ENCODE assay signal across 35 cellular contexts in the genomic region with DNA sequence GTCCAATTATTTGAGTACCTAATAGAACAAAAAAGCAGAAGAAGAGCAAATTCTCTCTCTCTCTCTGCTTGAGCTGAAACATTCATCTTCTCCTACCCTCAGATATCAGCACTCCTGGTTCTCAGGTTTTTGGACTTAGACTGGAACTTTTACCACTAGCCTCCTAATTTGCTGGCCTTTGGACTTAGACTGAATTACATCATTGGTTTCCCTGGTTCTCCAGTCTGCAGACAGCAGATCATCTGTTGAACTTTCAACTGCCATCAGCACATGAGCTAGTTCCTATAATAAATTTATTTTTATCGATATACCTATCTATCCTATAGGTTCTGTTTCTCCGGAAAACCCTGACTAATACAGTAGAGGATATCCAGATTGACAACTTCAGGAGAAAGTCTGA.
A peak's percentile ranks its signal among the peaks of the same experiment; 100 is the strongest.
DNase-seq lines count a peak whose midpoint lies in the region; ATAC-seq, FAIRE-seq and TF ChIP-seq lines count a peak whose summit lies in the region.
"Had no signal": no experiment of that assay in that cellular context is flagged by ENCODE, and none has a peak within 500 bp of the region (broad histone marks: within the 10 kb centered on the region; RNA-seq: fewer than 3 reads in every experiment).

No MANE protein-coding gene starts in this region.

- DNase-seq in HepG2 (ENCODE audit: low spot score) = no peak
- no peak for DNase-seq in left lobe of liver (ENCODE audit: low spot score)
- no peak for DNase-seq in right lobe of liver
- DNase-seq in renal cortical epithelial cell (ENCODE audit: low read depth) = peak; percentile 20
- no peak for DNase-seq in mammary epithelial cell
- no peak for DNase-seq in left colon
- DNase-seq in stimulated activated CD4-positive, alpha-beta T cell treated with anti-CD3 and anti-CD28 coated beads, Interleukin-1b, Interleukin-23, amount 100 ng/mL, for 48 hours = no peak
- DNase-seq: 8988T; ACHN; AML-193; BE2C; C1 segment of cervical spinal cord; Caco-2; Calu3; CD4-positive, alpha-beta memory T cell; CD4-positive, alpha-beta T cell; CD4-positive, CD25-positive, alpha-beta regulatory T cell; CD8-positive, alpha-beta memory T cell; CD8-positive, alpha-beta T cell; COR-L47; DMS 273 treated with DMSO at 0.1 percent for 48 hours; DMS153; DMS53; DMS79; DMS79 treated with DMSO at 0.1 percent for 48 hours; DND-41; EL had no signal

- BruUV-seq in HepG2 (replicated peaks; lab: Mats Ljungman, UMichigan) (no TSS peak), mammary epithelial cell (replicated peaks; lab: Mats Ljungman, UMichigan) (no TSS peak)

- no peak overlapping the region for H3K27ac ChIP-seq in liver (ENCODE audit: low read depth in 1 of 2, low read length in 2 of 2)
- no peak overlapping the region for H3K27ac ChIP-seq in HepG2 (ENCODE audit: extremely low read length, insufficient read depth, low read length)
- H3K27ac ChIP-seq in right lobe of liver = no peak overlapping the region
- no peak overlapping the region for H3K27ac ChIP-seq in mammary epithelial cell (ENCODE audit: insufficient read depth, low read depth, low read length)
- H3K27ac ChIP-seq: 22Rv1; A549; BLaER1; BLaER1 treated with 17β-estradiol and CSF1 and Interleukin-3, amounts not matched to agents 10 nM and 100 nM; C4-2B had no signal

- H3K4me2 ChIP-seq in HepG2 (ENCODE audit: low read depth, low read length) (no peak overlapping the region), mammary epithelial cell (ENCODE audit: insufficient read depth, low read depth, low read length) (no peak overlapping the region)
- H3K4me2 ChIP-seq: A549; BLaER1; BLaER1 treated with 17β-estradiol and CSF1 and Interleukin-3, amounts not matched to agents 10 nM and 100 nM had no signal

- no peak for FAIRE-seq in HepG2 (lab: Jason Lieb, UNC)
- FAIRE-seq: A204.1, A549, D721Med had no signal

- TF ChIP-seq POLR2A in HepG2 (IDR thresholded peaks at IDR 0.05; ENCODE audit: insufficient read depth in 1 of 2, low read depth in 2 of 2, low read length in 2 of 2) (no peak), right lobe of liver (IDR thresholded peaks at IDR 0.05) (no peak)

- intact Hi-C loops in HepG2 (cut with micrococcal nuclease; ENCODE audit: unreplicated experiment) = no loop called here
- intact Hi-C loops in right lobe of liver (cut with DNase I) = no loop called here
- intact Hi-C loops in mammary epithelial cell (cut with micrococcal nuclease) = no loop called here
- intact Hi-C loops in left colon (cut with DNase I, micrococcal nuclease) = no loop called here

- no peaks in the 10 kb centered on the region for H3K79me2 ChIP-seq in HepG2 (ENCODE audit: insufficient read depth, low read length)
- no peaks in the 10 kb centered on the region for H3K79me2 ChIP-seq in mammary epithelial cell (ENCODE audit: insufficient read depth, low read length)

- no peak for TF ChIP-seq CTCF in liver (IDR thresholded peaks at IDR 0.05; ENCODE audit: low read depth, low read length, missing input control)
- TF ChIP-seq CTCF in HepG2 (CRISPR knock-in tag; IDR thresholded peaks at IDR 0.05) = no peak
- no peak for TF ChIP-seq CTCF in right lobe of liver (IDR thresholded peaks at IDR 0.05)
- no peak for TF ChIP-seq CTCF in mammary epithelial cell (conservative IDR thresholded peaks at IDR 0.05 in 1 of 2, IDR thresholded peaks at IDR 0.05 in 1 of 2; ENCODE audit: extremely low read depth in 1 of 2, insufficient read depth in 1 of 2, low read depth in 1 of 2, low read length in 2 of 2)

- H3K4me3 ChIP-seq in liver (ENCODE audit: low read depth in 1 of 3, low read length in 3 of 3) (no peak overlapping the region), HepG2 (replicated peaks in 1 of 3; ENCODE audit: insufficient read depth in 1 of 3, low read depth in 2 of 3, low read length in 3 of 3) (no peak overlapping the region), right lobe of liver (no peak overlapping the region), mammary epithelial cell (replicated peaks in 1 of 3; ENCODE audit: insufficient read depth in 1 of 3, low read depth in 2 of 3, low read length in 3 of 3) (no peak overlapping the region)
- H3K4me3 ChIP-seq: A549; BLaER1; BLaER1 treated with 17β-estradiol and CSF1 and Interleukin-3, amounts not matched to agents 10 nM and 100 nM had no signal

- peaks cover 0 to 2% (median 0%) of the 10 kb centered on the region in 4 donors for H3K27me3 ChIP-seq in liver (ENCODE audit: control insufficient read depth in 4 of 4, insufficient read depth in 4 of 4, low read length in 3 of 4)
- peaks cover 0 to 21% of the 10 kb centered on the region in 2 experiments; a peak in 2 of 5 replicates for H3K27me3 ChIP-seq in HepG2 (ENCODE audit: control insufficient read depth in 1 of 2, insufficient read depth in 2 of 2, low read length in 2 of 2)
- no peaks in the 10 kb centered on the region for H3K27me3 ChIP-seq in right lobe of liver
- H3K27me3 ChIP-seq in mammary epithelial cell (ENCODE audit: insufficient read depth, low read length) = no peaks in the 10 kb centered on the region
- H3K27me3 ChIP-seq: BE2C; BLaER1; BLaER1 treated with 17β-estradiol and CSF1 and Interleukin-3, amounts not matched to agents 10 nM and 100 nM had no signal

- H3K4me1 ChIP-seq in liver (ENCODE audit: control insufficient read depth in 4 of 4, insufficient read depth in 4 of 4, low read length in 3 of 4) (no peaks in the 10 kb centered on the region), HepG2 (ENCODE audit: insufficient read depth, low read length) (no peaks in the 10 kb centered on the region), right lobe of liver (no peaks in the 10 kb centered on the region), mammary epithelial cell (ENCODE audit: insufficient read depth, low read length) (peaks cover 11% of the 10 kb centered on the region)
- H3K4me1 ChIP-seq: A549, BE2C, BLaER1, Caco-2 had no signal

- in situ Hi-C loops in HepG2 (cut with HindIII; ENCODE audit: extremely low pct_ligation_motif_present, low pct_unique_long_range_greater_than_20kb) (no loop called here), mammary epithelial cell (cut with MboI; ENCODE audit: low sequenced_read_pairs in 2 of 2) (no loop called here)

- H3K9me3 ChIP-seq in liver (ENCODE audit: control insufficient read depth in 4 of 4, low read length in 3 of 4) (no peaks in the 10 kb centered on the region), HepG2 (ENCODE audit: low read length) (no peaks in the 10 kb centered on the region), right lobe of liver (no peaks in the 10 kb centered on the region), mammary epithelial cell (replicated peaks; ENCODE audit: insufficient read depth, low read length) (no peaks in the 10 kb centered on the region)
- H3K9me3 ChIP-seq: A549; BE2C; BLaER1; BLaER1 treated with 17β-estradiol and CSF1 and Interleukin-3, amounts not matched to agents 10 nM and 100 nM; Caco-2 had no signal

- H3K9ac ChIP-seq in liver (ENCODE audit: low read depth in 1 of 2, low read length in 2 of 2) (no peak overlapping the region), HepG2 (ENCODE audit: insufficient read depth, low read depth, low read length) (no peak overlapping the region), mammary epithelial cell (ENCODE audit: insufficient read depth, low read length) (no peak overlapping the region)
- H3K9ac ChIP-seq: BLaER1; BLaER1 treated with 17β-estradiol and CSF1 and Interleukin-3, amounts not matched to agents 10 nM and 100 nM had no signal

- no peak for ATAC-seq in HepG2
- peak; percentile 84 for ATAC-seq in left lobe of liver
- peak; percentile 23 to 88 (median 70) for ATAC-seq in right lobe of liver
- ATAC-seq in left colon = no peak
- ATAC-seq: A549; CD8-positive, alpha-beta T cell had no signal

- CTCF ChIA-PET in HepG2 (lab: Yijun Ruan, JAX; ENCODE audit: low intra/inter-chr PET ratio, low total read pairs) (no interaction called here), mammary epithelial cell (lab: Charles Lee; ENCODE audit: low non-redundant PET) (no interaction called here)

- H2AFZ ChIP-seq in HepG2 (ENCODE audit: low read length) (no peak overlapping the region), mammary epithelial cell (ENCODE audit: low read depth, low read length) (no peak overlapping the region)

- no peak for TF ChIP-seq EP300 in HepG2 (IDR thresholded peaks at IDR 0.05; ENCODE audit: low read depth in 2 of 2, low read length in 2 of 2)
- no peak for TF ChIP-seq EP300 in HepG2 (CRISPR knock-in tag; IDR thresholded peaks at IDR 0.05; ENCODE audit: borderline replicate concordance)

- H4K20me1 ChIP-seq in HepG2 (ENCODE audit: insufficient read depth, low read length) = no peaks in the 10 kb centered on the region
- H4K20me1 ChIP-seq in mammary epithelial cell (ENCODE audit: insufficient read depth, low read length) = no peaks in the 10 kb centered on the region
- H4K20me1 ChIP-seq: BLaER1; BLaER1 treated with 17β-estradiol and CSF1 and Interleukin-3, amounts not matched to agents 10 nM and 100 nM had no signal

- POLR2A ChIA-PET in HepG2 (lab: Yijun Ruan, JAX) = no interaction called here

- dilution Hi-C loops in mammary epithelial cell (cut with HindIII; ENCODE audit: low sequenced_read_pairs) = no loop called here

- 90% methylated on average over 2 of the region's 2 CpGs for WGBS in liver
- WGBS in HepG2 (ENCODE audit: low lambda C conversion rate) = 22% methylated on average over 2 of the region's 2 CpGs
- WGBS in right lobe of liver (ENCODE audit: insufficient coverage, low coverage, low lambda C conversion rate, missing lambda C conversion rate) = 75% methylated on average over 2 of the region's 2 CpGs
- 100% methylated on average over 2 of the region's 2 CpGs for WGBS in mammary epithelial cell (ENCODE audit: low coverage, missing lambda C conversion rate)

- no peaks in the 10 kb centered on the region for H3K36me3 ChIP-seq in liver (ENCODE audit: control insufficient read depth in 4 of 4, insufficient read depth in 3 of 4, low read depth in 1 of 4, low read length in 3 of 4)
- H3K36me3 ChIP-seq in HepG2 (replicated peaks in 1 of 2; ENCODE audit: control insufficient read depth in 1 of 2, insufficient read depth in 2 of 2, low read length in 2 of 2) = no peaks in the 10 kb centered on the region
- no peaks in the 10 kb centered on the region for H3K36me3 ChIP-seq in right lobe of liver
- no peaks in the 10 kb centered on the region for H3K36me3 ChIP-seq in mammary epithelial cell (ENCODE audit: insufficient read depth, low read length)
- H3K36me3 ChIP-seq: BE2C; BLaER1; BLaER1 treated with 17β-estradiol and CSF1 and Interleukin-3, amounts not matched to agents 10 nM and 100 nM had no signal

- TF ChIP-seq RAD21 in liver (IDR thresholded peaks at IDR 0.05) (no peak), HepG2 (CRISPR knock-in tag; IDR thresholded peaks at IDR 0.05) (no peak)

TF ChIP-seq in liver, 16 proteins besides CTCF, POLR2A, EP300 and RAD21 (continues in another document):
- TF ChIP-seq, protein P1, sequence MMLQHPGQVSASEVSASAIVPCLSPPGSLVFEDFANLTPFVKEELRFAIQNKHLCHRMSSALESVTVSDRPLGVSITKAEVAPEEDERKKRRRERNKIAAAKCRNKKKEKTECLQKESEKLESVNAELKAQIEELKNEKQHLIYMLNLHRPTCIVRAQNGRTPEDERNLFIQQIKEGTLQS (IDR thresholded peaks at IDR 0.05) = peak; percentile 31
- TF ChIP-seq NR2F2 (IDR thresholded peaks at IDR 0.05) = no peak

TF ChIP-seq in HepG2, 621 proteins besides CTCF, POLR2A, EP300 and RAD21 (continues in another document):
- no peak for TF ChIP-seq HNRNPH1 (optimal IDR thresholded peaks at IDR 0.05; ENCODE audit: low read depth, low read length)
- no peak for TF ChIP-seq NFIB (CRISPR knock-in tag; IDR thresholded peaks at IDR 0.05; ENCODE audit: borderline replicate concordance)
- no peak for TF ChIP-seq FOSL2 (CRISPR knock-in tag; IDR thresholded peaks at IDR 0.05)

Comparison
In these comparisons a context has a peak if more than half of its experiments do, and no peak if none do; other contexts are left out.
1. ATAC-seq: peak in left lobe of liver (single experiment) and right lobe of liver (4 of 4); none in HepG2 (single experiment) and left colon (single experiment).